ENCODE assay signal across 8 cellular contexts in the genomic region with DNA sequence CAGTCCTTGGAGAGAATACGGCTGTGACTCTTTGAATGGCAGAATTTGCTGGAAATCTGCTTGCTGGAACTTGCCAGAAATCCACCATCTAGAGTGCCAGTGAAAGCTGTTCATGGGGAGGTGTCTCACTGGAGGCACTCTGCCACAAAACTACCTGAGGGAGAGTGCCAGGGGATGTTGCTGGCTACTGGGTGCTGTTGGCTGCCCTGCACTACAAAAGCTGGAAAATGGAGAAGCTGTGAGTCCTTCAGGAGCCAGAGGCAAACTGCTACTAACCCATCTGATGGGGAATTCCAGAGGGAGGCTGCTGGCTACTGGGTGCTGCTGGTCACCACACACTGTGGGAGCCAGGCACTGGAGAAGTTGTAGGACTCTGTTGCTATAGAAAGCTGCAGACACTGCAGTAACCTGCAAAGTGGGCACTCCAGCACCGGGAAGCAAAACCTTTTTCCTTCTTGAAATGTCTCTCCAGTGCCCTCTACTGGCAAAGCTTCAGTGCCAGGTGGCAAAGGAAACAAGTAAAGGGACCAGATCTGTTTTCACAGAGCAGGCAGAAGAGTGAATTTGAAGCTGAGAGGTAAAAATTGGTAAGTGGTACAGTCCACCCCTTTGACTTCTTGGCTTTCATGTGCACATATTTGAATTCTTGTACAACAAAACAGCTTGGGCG. TPM values are rescaled to one million over a fixed set of nuclear protein-coding genes. Genes with fewer than 3 reads are reported as not detected.
A peak's percentile ranks its signal among the peaks of the same experiment; 100 is the strongest.
DNase-seq lines count a peak whose midpoint lies in the region; ATAC-seq and TF ChIP-seq lines count a peak whose summit lies in the region.

No MANE protein-coding gene starts in this region.

- H3K4me3 Mint-ChIP-seq in CD4-positive, alpha-beta T cell: no peak overlapping the region
- no peak overlapping the region for H3K4me3 Mint-ChIP-seq in neural progenitor cell

- TF ChIP-seq POLR2A in esophagus muscularis mucosa (IDR thresholded peaks at IDR 0.05; ENCODE audit: low read depth) (no peak), upper lobe of left lung (IDR thresholded peaks at IDR 0.05) (no peak)

- H3K79me2 ChIP-seq in neural progenitor cell (ENCODE audit: low read depth): no peaks in the 10 kb centered on the region

- no peaks in the 10 kb centered on the region for H3K9me3 Mint-ChIP-seq in CD4-positive, alpha-beta T cell
- peaks cover 11% of the 10 kb centered on the region for H3K9me3 Mint-ChIP-seq in neural progenitor cell

- H3F3A ChIP-seq in neural progenitor cell (ENCODE audit: low read depth): no peaks in the 10 kb centered on the region

- TF ChIP-seq EP300 in esophagus muscularis mucosa (IDR thresholded peaks at IDR 0.05) (no peak), upper lobe of left lung (IDR thresholded peaks at IDR 0.05) (no peak)

- H3K36me3 Mint-ChIP-seq in CD4-positive, alpha-beta T cell (ENCODE audit: low read depth): no peaks in the 10 kb centered on the region
- H3K36me3 Mint-ChIP-seq in neural progenitor cell: no peaks in the 10 kb centered on the region

- intact Hi-C loops in CD4-positive, alpha-beta T cell (cut with DNase I, micrococcal nuclease): loop anchor here in 1 of 2 experiments (2.0 to 5.0 kb wide), 2 partner anchors 163 to 195 kb away; no protein-coding TSS in a partner anchor
- intact Hi-C loops in esophagus muscularis mucosa (cut with DNase I): no loop called here

- no peaks in the 10 kb centered on the region for H3K9me3 ChIP-seq in CD4-positive, alpha-beta T cell (ENCODE audit: control insufficient read depth, low read length)
- H3K9me3 ChIP-seq in esophagus muscularis mucosa (peaks cover 0 to 14% (median 0%) of the 10 kb centered on the region in 4 donors), neural progenitor cell (ENCODE audit: low read depth) (no peaks in the 10 kb centered on the region), upper lobe of left lung (no peaks in the 10 kb centered on the region)

- CTCF ChIA-PET in CD4-positive, alpha-beta T cell (lab: Charles Lee): interaction anchor here (0.7 to 2.4 kb wide), 7 partner anchors 9 to 237 kb away, joined by 3 to 13 read pairs (median 4); partner anchors contain the start of genes RIBC1 and SMC1A

- H3K4me2 ChIP-seq in neural progenitor cell: no peak overlapping the region

- H3K27ac Mint-ChIP-seq in CD4-positive, alpha-beta T cell: no peak overlapping the region
- H3K27ac Mint-ChIP-seq in neural progenitor cell: no peak overlapping the region

- TF ChIP-seq CTCF in CD4-positive, alpha-beta T cell (IDR thresholded peaks at IDR 0.05): peak; percentile 60
- TF ChIP-seq CTCF in esophagus muscularis mucosa (IDR thresholded peaks at IDR 0.05) (peak; percentile 23 to 56 (median 45)), neural progenitor cell (IDR thresholded peaks at IDR 0.05) (peak; percentile 66), upper lobe of left lung (IDR thresholded peaks at IDR 0.05) (peak; percentile 22 to 69 (median 50))

- DNase-seq in CD4-positive, alpha-beta T cell: peak; percentile 5 to 39 (median 21)
- DNase-seq in HPDE6-E6E7 (ENCODE audit: extremely low spot score): peak; percentile 66
- DNase-seq in NOMO-1 treated with DMSO at 0.1 percent for 48 hours (lab: John Stamatoyannopoulos, UW; ENCODE audit: unreplicated experiment): peak; percentile 64
- peak; percentile 46 for DNase-seq in activated CD8-positive, alpha-beta memory T cell treated with anti-CD3 and anti-CD28 coated beads, Interleukin-2, amount 50 U/mL, for 4 hours
- no peak for DNase-seq in esophagus muscularis mucosa (ENCODE audit: extremely low spot score)
- DNase-seq in neural progenitor cell (ENCODE audit: low spot score): peak; percentile 76
- DNase-seq in upper lobe of left lung: peak in 1 of 2 donors; percentile 59

- H3K36me3 ChIP-seq in esophagus muscularis mucosa (no peaks in the 10 kb centered on the region), neural progenitor cell (no peaks in the 10 kb centered on the region), upper lobe of left lung (no peaks in the 10 kb centered on the region)

- H3K4me1 ChIP-seq in esophagus muscularis mucosa: no peaks in the 10 kb centered on the region
- no peaks in the 10 kb centered on the region for H3K4me1 ChIP-seq in neural progenitor cell
- no peaks in the 10 kb centered on the region for H3K4me1 ChIP-seq in upper lobe of left lung

- WGBS in esophagus muscularis mucosa: 34% methylated on average over 3 of the region's 3 CpGs
- 28 to 35% methylated on average over 3 of the region's 3 CpGs for WGBS in upper lobe of left lung, 2 donors

- no peak overlapping the region for H3K4me3 ChIP-seq in esophagus muscularis mucosa
- no peak overlapping the region for H3K4me3 ChIP-seq in neural progenitor cell
- H3K4me3 ChIP-seq in upper lobe of left lung: no peak overlapping the region

- no peaks in the 10 kb centered on the region for H4K20me1 ChIP-seq in neural progenitor cell (ENCODE audit: low read depth)

- H3K27me3 Mint-ChIP-seq in CD4-positive, alpha-beta T cell: peaks cover 9% of the 10 kb centered on the region
- peaks cover 3% of the 10 kb centered on the region for H3K27me3 Mint-ChIP-seq in neural progenitor cell (ENCODE audit: insufficient read depth, low read depth)

- no peaks in the 10 kb centered on the region for H3K4me1 Mint-ChIP-seq in CD4-positive, alpha-beta T cell (ENCODE audit: low read depth)
- H3K4me1 Mint-ChIP-seq in neural progenitor cell: peaks cover 2% of the 10 kb centered on the region

- H2AFZ ChIP-seq in neural progenitor cell (replicated peaks): no peak overlapping the region

- no peak for ATAC-seq in CD4-positive, alpha-beta T cell (ENCODE audit: poor library complexity)
- peak; percentile 53 to 68 for ATAC-seq in upper lobe of left lung (ENCODE audit: low FRiP score in 2 of 2)
- ATAC-seq in HG03196 (IDR thresholded peaks at IDR 0.05; ENCODE audit: unreplicated experiment): no peak

- POLR2A ChIA-PET in CD4-positive, alpha-beta T cell (lab: Charles Lee): interaction anchor here (1.0 kb wide), 1 partner anchor 169 kb away, joined by 3 read pairs; no protein-coding TSS in a partner anchor

- H3K27ac ChIP-seq in CD4-positive, alpha-beta T cell (ENCODE audit: low read depth, low read length): no peak overlapping the region
- H3K27ac ChIP-seq in esophagus muscularis mucosa (replicated peaks in 1 of 4) (no peak overlapping the region), neural progenitor cell (no peak overlapping the region), upper lobe of left lung (no peak overlapping the region)

- H3K27me3 ChIP-seq in CD4-positive, alpha-beta T cell (ENCODE audit: control insufficient read depth, insufficient read depth, low read length): no peaks in the 10 kb centered on the region
- H3K27me3 ChIP-seq in esophagus muscularis mucosa (peaks cover 0 to 7% (median 0%) of the 10 kb centered on the region in 4 donors), neural progenitor cell (no peaks in the 10 kb centered on the region), upper lobe of left lung (no peaks in the 10 kb centered on the region)

- H3K9ac ChIP-seq in neural progenitor cell: no peak overlapping the region

RNA-seq across cellular contexts. Expression of gene HSD17B10, which starts 47.8 kb away (rescaled TPM):
- total RNA-seq in CD4-positive, alpha-beta T cell: 10 to 100 TPM; 27.0 to 28.6 TPM
- total RNA-seq in esophagus muscularis mucosa: 100 to 1,000 TPM in 2 of 4 donors, 10 to 100 TPM in 2; 72.7 to 105 (median 94.3) TPM
- total RNA-seq in neural progenitor cell (ENCODE audit: low replicate concordance): 66.3 and 103 TPM in 2 replicates
- total RNA-seq in upper lobe of left lung: 10 to 100 TPM in 5 of 6 donors, 1 to 10 TPM in 1; 7.3 to 71.3 (median 45.3) TPM

RNA-seq across cellular contexts. Expression of gene RIBC1, which starts 59.3 kb away (rescaled TPM):
- 1 to 10 TPM; 2.5 to 2.6 TPM for total RNA-seq in CD4-positive, alpha-beta T cell
- total RNA-seq in esophagus muscularis mucosa (1 to 10 TPM in 1 of 4 donors, under 1 TPM in 3; 0.40 to 1.7 (median 0.62) TPM), neural progenitor cell (ENCODE audit: low replicate concordance) (0.62 and 1.5 TPM in 2 replicates), upper lobe of left lung (10 to 100 TPM in 2 of 6 donors, 1 to 10 TPM in 3, under 1 TPM in 1; 0.94 to 21.8 (median 5.4) TPM)

RNA-seq across cellular contexts. Expression of gene SMC1A, which starts 59.5 kb away (rescaled TPM):
- total RNA-seq in CD4-positive, alpha-beta T cell: 10 to 100 TPM; 25.5 to 28.6 TPM
- total RNA-seq in esophagus muscularis mucosa (10 to 100 TPM; 32.8 to 52.0 (median 36.5) TPM), neural progenitor cell (ENCODE audit: low replicate concordance) (80.4 and 82.2 TPM in 2 replicates), upper lobe of left lung (10 to 100 TPM; 27.2 to 49.3 (median 42.5) TPM)

Comparison
In these comparisons a context has a peak if more than half of its experiments do, and no peak if none do; other contexts are left out.
1. ATAC-seq: peak in upper lobe of left lung (2 of 2); none in CD4-positive, alpha-beta T cell (single experiment) and HG03196 (single experiment).
2. Peak in every context shown above with its lines, with median percentiles within 50 percentile points of each other: CTCF ChIP-seq.